1 cellular context compared by ENCODE assay signal in the genomic region with DNA sequence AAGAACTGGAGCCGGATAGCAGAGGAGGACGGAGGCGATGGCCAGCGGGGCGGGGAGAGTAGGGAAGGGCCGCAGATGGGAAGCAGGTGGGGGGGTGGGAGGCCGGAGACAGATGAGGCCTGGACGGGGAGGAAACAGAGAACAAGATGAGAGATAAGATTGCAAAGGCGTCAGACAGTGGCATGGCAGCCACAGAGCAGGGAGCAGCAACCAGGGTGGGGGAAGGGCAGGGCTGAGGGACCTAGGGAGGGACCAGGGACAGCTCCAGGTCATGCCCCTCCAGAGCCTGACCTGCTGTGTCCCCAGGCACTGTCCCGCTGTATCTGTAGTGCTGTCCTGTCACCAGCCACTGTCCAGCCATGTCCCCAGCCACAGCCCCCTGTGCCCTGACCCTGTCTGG.
TF ChIP-seq lines count a peak whose summit lies in the region.

No MANE protein-coding gene starts in this region.

TF ChIP-seq in SK-N-SH, 30 proteins besides CTCF, POLR2A, EP300 and RAD21 (continued from another document):
- TF ChIP-seq, protein P1, sequence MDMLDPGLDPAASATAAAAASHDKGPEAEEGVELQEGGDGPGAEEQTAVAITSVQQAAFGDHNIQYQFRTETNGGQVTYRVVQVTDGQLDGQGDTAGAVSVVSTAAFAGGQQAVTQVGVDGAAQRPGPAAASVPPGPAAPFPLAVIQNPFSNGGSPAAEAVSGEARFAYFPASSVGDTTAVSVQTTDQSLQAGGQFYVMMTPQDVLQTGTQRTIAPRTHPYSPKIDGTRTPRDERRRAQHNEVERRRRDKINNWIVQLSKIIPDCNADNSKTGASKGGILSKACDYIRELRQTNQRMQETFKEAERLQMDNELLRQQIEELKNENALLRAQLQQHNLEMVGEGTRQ (IDR thresholded peaks at IDR 0.05; ENCODE audit: borderline replicate concordance, low read depth, low read length) = no peak
- TF ChIP-seq FOXM1 (IDR thresholded peaks at IDR 0.05; ENCODE audit: low read depth) (no peak), TEAD4 (IDR thresholded peaks at IDR 0.05; ENCODE audit: borderline replicate concordance, insufficient read depth) (no peak), NFIC (IDR thresholded peaks at IDR 0.05; ENCODE audit: borderline replicate concordance) (no peak), ELF1 (IDR thresholded peaks at IDR 0.05) (no peak), FOXJ3 (CRISPR knock-in tag; IDR thresholded peaks at IDR 0.05) (peak; percentile 74; the same call in 1 of the 2 replicates), GATA2 (CRISPR knock-in tag; IDR thresholded peaks at IDR 0.05) (peak; percentile 99), MEF2A (IDR thresholded peaks at IDR 0.05; ENCODE audit: borderline replicate concordance, low read depth) (no peak), POLR2AphosphoS5 (IDR thresholded peaks at IDR 0.05; ENCODE audit: low read depth, low read length) (no peak)
- TF ChIP-seq, protein P2, sequence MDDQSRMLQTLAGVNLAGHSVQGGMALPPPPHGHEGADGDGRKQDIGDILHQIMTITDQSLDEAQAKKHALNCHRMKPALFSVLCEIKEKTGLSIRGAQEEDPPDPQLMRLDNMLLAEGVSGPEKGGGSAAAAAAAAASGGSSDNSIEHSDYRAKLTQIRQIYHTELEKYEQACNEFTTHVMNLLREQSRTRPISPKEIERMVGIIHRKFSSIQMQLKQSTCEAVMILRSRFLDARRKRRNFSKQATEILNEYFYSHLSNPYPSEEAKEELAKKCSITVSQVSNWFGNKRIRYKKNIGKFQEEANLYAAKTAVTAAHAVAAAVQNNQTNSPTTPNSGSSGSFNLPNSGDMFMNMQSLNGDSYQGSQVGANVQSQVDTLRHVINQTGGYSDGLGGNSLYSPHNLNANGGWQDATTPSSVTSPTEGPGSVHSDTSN (IDR thresholded peaks at IDR 0.05) = no peak
- TF ChIP-seq, protein P3, sequence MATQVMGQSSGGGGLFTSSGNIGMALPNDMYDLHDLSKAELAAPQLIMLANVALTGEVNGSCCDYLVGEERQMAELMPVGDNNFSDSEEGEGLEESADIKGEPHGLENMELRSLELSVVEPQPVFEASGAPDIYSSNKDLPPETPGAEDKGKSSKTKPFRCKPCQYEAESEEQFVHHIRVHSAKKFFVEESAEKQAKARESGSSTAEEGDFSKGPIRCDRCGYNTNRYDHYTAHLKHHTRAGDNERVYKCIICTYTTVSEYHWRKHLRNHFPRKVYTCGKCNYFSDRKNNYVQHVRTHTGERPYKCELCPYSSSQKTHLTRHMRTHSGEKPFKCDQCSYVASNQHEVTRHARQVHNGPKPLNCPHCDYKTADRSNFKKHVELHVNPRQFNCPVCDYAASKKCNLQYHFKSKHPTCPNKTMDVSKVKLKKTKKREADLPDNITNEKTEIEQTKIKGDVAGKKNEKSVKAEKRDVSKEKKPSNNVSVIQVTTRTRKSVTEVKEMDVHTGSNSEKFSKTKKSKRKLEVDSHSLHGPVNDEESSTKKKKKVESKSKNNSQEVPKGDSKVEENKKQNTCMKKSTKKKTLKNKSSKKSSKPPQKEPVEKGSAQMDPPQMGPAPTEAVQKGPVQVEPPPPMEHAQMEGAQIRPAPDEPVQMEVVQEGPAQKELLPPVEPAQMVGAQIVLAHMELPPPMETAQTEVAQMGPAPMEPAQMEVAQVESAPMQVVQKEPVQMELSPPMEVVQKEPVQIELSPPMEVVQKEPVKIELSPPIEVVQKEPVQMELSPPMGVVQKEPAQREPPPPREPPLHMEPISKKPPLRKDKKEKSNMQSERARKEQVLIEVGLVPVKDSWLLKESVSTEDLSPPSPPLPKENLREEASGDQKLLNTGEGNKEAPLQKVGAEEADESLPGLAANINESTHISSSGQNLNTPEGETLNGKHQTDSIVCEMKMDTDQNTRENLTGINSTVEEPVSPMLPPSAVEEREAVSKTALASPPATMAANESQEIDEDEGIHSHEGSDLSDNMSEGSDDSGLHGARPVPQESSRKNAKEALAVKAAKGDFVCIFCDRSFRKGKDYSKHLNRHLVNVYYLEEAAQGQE (IDR thresholded peaks at IDR 0.05; ENCODE audit: low read depth, low read length) = 0 out of 2 replicates have a peak, but pooled peaks have one; percentile 69
- TF ChIP-seq, protein P4, sequence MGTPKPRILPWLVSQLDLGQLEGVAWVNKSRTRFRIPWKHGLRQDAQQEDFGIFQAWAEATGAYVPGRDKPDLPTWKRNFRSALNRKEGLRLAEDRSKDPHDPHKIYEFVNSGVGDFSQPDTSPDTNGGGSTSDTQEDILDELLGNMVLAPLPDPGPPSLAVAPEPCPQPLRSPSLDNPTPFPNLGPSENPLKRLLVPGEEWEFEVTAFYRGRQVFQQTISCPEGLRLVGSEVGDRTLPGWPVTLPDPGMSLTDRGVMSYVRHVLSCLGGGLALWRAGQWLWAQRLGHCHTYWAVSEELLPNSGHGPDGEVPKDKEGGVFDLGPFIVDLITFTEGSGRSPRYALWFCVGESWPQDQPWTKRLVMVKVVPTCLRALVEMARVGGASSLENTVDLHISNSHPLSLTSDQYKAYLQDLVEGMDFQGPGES (IDR thresholded peaks at IDR 0.05; ENCODE audit: low read depth, low read length) = no peak
